In genomic region chr22:37486224-37486845, GRCh38 we compare ENCODE assay signal across 8 cellular contexts. TPM values are rescaled to one million over a fixed set of nuclear protein-coding genes. Genes with fewer than 3 reads are reported as not detected.
A peak's percentile ranks its signal among the peaks of the same experiment; 100 is the strongest.
DNase-seq lines count a peak whose midpoint lies in the region; ATAC-seq, FAIRE-seq and TF ChIP-seq lines count a peak whose summit lies in the region.

TSS of gene MFNG (minus strand) at chr22:37486384. CDS start at chr22:37486177, 207 bp downstream.

- no peaks in the 10 kb centered on the region for H3K79me2 ChIP-seq in HepG2 (ENCODE audit: insufficient read depth, low read length)

- no peak for FAIRE-seq in HepG2 (lab: Jason Lieb, UNC)

- 3% methylated on average over 11 of the region's 24 CpGs for WGBS in HepG2 (ENCODE audit: low lambda C conversion rate)

- intact Hi-C loops in colonic mucosa (cut with DNase I) (no loop called here), HepG2 (cut with micrococcal nuclease; ENCODE audit: unreplicated experiment) (no loop called here)

- peak; percentile 69 for DNase-seq in GDM1 (lab: John Stamatoyannopoulos, UW)
- peak; percentile 98 for DNase-seq in H7
- DNase-seq in NCI-H146 (lab: John Stamatoyannopoulos, UW) = peak; percentile 51
- DNase-seq in activated CD4-positive, alpha-beta T cell treated with anti-CD3 and anti-CD28 coated beads for 4 hours = peak; percentile 71 to 74
- peak; percentile 74 for DNase-seq in colonic mucosa
- DNase-seq in HepG2 (ENCODE audit: low spot score) = peak; percentile 64
- peak; percentile 49 to 59 (median 54) for DNase-seq in stimulated activated CD4-positive, alpha-beta T cell treated with anti-CD3 and anti-CD28 coated beads, TNF-alpha, amount 100 ng/mL, for 1 hour (ENCODE audit: low read depth in 3 of 3, low spot score in 1 of 3)
- DNase-seq in H4 (ENCODE audit: low spot score) = no peak

- TF ChIP-seq CTCF in colonic mucosa (IDR thresholded peaks at IDR 0.05) (no peak), HepG2 (CRISPR knock-in tag; IDR thresholded peaks at IDR 0.05) (peak; percentile 23; the same call in 1 of the 2 replicates)

- peak in 1 of 2 experiments; percentile 53; a peak in 1 of 4 replicates for TF ChIP-seq POLR2A in HepG2 (IDR thresholded peaks at IDR 0.05; ENCODE audit: insufficient read depth in 1 of 2, low read depth in 2 of 2, low read length in 2 of 2)

- H4K20me1 ChIP-seq in HepG2 (ENCODE audit: insufficient read depth, low read length) = no peaks in the 10 kb centered on the region

- TF ChIP-seq RAD21 in HepG2 (CRISPR knock-in tag; IDR thresholded peaks at IDR 0.05) = 0 out of 2 replicates have a peak, but pooled peaks have one; percentile 16

- POLR2A ChIA-PET in HepG2 (lab: Yijun Ruan, JAX) = interaction anchor here (1.1 to 1.8 kb wide), 4 partner anchors 14 to 75 kb away, joined by 3 to 9 read pairs (median 7); no protein-coding TSS in a partner anchor

- H3K4me3 ChIP-seq in H7 (ENCODE audit: insufficient read depth, low read depth, low read length) (peak within 1 kb of the TSS; percentile 11; the same call in 1 of the 2 replicates), colonic mucosa (peak within 1 kb of the TSS; percentile 41), HepG2 (replicated peaks in 1 of 3; ENCODE audit: insufficient read depth in 1 of 3, low read depth in 2 of 3, low read length in 3 of 3) (peak within 1 kb of the TSS in 2 of 3 experiments; percentile 30 to 60; a peak in 4 of 6 replicates)

- CTCF ChIA-PET in HepG2 (lab: Yijun Ruan, JAX; ENCODE audit: low intra/inter-chr PET ratio, low total read pairs) = no interaction called here

- in situ Hi-C loops in HepG2 (cut with HindIII; ENCODE audit: extremely low pct_ligation_motif_present, low pct_unique_long_range_greater_than_20kb) = no loop called here

- peak within 1 kb of the TSS; percentile 71 to 83 for H3K9ac ChIP-seq in colonic mucosa (ENCODE audit: low read depth in 2 of 2, low read length in 2 of 2)
- peak within 1 kb of the TSS; percentile 34 for H3K9ac ChIP-seq in HepG2 (ENCODE audit: insufficient read depth, low read depth, low read length)

- TF ChIP-seq EP300 in HepG2 (IDR thresholded peaks at IDR 0.05; ENCODE audit: low read depth in 2 of 2, low read length in 2 of 2) (peak in 1 of 2 experiments; percentile 13; a peak in 1 of 4 replicates), HepG2 (CRISPR knock-in tag; IDR thresholded peaks at IDR 0.05; ENCODE audit: borderline replicate concordance) (no peak; the same call in 1 of the 2 replicates)

- peak; percentile 63 for ATAC-seq in HepG2

- peaks cover 3% of the 10 kb centered on the region for H3K27me3 ChIP-seq in H7 (ENCODE audit: control insufficient read depth, insufficient read depth, low read length)
- H3K27me3 ChIP-seq in colonic mucosa = no peaks in the 10 kb centered on the region
- H3K27me3 ChIP-seq in HepG2 (ENCODE audit: control insufficient read depth in 1 of 2, insufficient read depth in 2 of 2, low read length in 2 of 2) = peaks cover 0 to 14% of the 10 kb centered on the region in 2 experiments; a peak in 1 of 5 replicates

- H3K27ac ChIP-seq in colonic mucosa (peak within 1 kb of the TSS; percentile 71), HepG2 (ENCODE audit: extremely low read length, insufficient read depth, low read length) (no peak within 1 kb of the TSS)

- no peak within 1 kb of the TSS for H2AFZ ChIP-seq in HepG2 (ENCODE audit: low read length)

- no TSS peak for BruUV-seq in HepG2 (replicated peaks; lab: Mats Ljungman, UMichigan)

- H3K9me3 ChIP-seq in colonic mucosa (no peaks in the 10 kb centered on the region), HepG2 (ENCODE audit: low read length) (no peaks in the 10 kb centered on the region)

- peak within 1 kb of the TSS; percentile 71 for H3K4me2 ChIP-seq in HepG2 (ENCODE audit: low read depth, low read length)

- H3K4me1 ChIP-seq in colonic mucosa (peaks cover 7% of the 10 kb centered on the region), HepG2 (ENCODE audit: insufficient read depth, low read length) (peaks cover 87% of the 10 kb centered on the region)

- H3K36me3 ChIP-seq in H7 (replicated peaks; ENCODE audit: control insufficient read depth, insufficient read depth, low read length) (no peaks in the 10 kb centered on the region), colonic mucosa (no peaks in the 10 kb centered on the region), HepG2 (replicated peaks in 1 of 2; ENCODE audit: control insufficient read depth in 1 of 2, insufficient read depth in 2 of 2, low read length in 2 of 2) (peaks cover 3 to 5% of the 10 kb centered on the region in 2 experiments; a peak in 2 of 5 replicates)

TF ChIP-seq in HepG2, 621 proteins besides CTCF, POLR2A, EP300 and RAD21 (continues in another document):
- peak; percentile 30; the same call in 1 of the 2 replicates for TF ChIP-seq ELF3 (CRISPR knock-in tag; IDR thresholded peaks at IDR 0.05)
- peak; percentile 26; the same call in 1 of the 2 replicates for TF ChIP-seq ZNF121 (CRISPR knock-in tag; IDR thresholded peaks at IDR 0.05)
- TF ChIP-seq DZIP1 (CRISPR knock-in tag; IDR thresholded peaks at IDR 0.05) = peak; percentile 26; the same call in 1 of the 2 replicates
- TF ChIP-seq ZFP36 (IDR thresholded peaks at IDR 0.05; ENCODE audit: borderline replicate concordance, low read depth, low read length, partially characterized antibody) = peak; percentile 97
- 0 out of 2 replicates have a peak, but pooled peaks have one; percentile 9 for TF ChIP-seq NRL (CRISPR knock-in tag; IDR thresholded peaks at IDR 0.05; ENCODE audit: borderline replicate concordance)
- peak; percentile 83 for TF ChIP-seq ZMYM3 (CRISPR knock-in tag; IDR thresholded peaks at IDR 0.05)
- no peak for TF ChIP-seq ZNF766 (CRISPR knock-in tag; IDR thresholded peaks at IDR 0.05; ENCODE audit: borderline replicate concordance)
- 0 out of 2 replicates have a peak, but pooled peaks have one; percentile 22 for TF ChIP-seq ZNF737 (CRISPR knock-in tag; IDR thresholded peaks at IDR 0.05; ENCODE audit: borderline replicate concordance)
- TF ChIP-seq ATF6 (CRISPR knock-in tag; conservative IDR thresholded peaks at IDR 0.05) = no peak

RNA-seq across cellular contexts. Expression of gene MFNG, which starts in this region (rescaled TPM):
- 1.3 and 5.1 TPM in 2 replicates for total RNA-seq in H7 (2014; rRNA removed; shearing (Covaris generic))
- 10 to 100 TPM in 1 of 2 donors, 1 to 10 TPM in 1; 6.5 to 10.7 TPM for total RNA-seq in colonic mucosa
- 1.0 and 1.1 TPM in 2 replicates for total RNA-seq in HepG2 (2016; rRNA removed; fragmentation: Illumina TruSeq; extraction: Trizol)
- 0.35 and 1.1 TPM in 2 replicates for total RNA-seq in HepG2 (2016; cell fraction: cytosol; rRNA removed; fragmentation: Illumina TruSeq; extraction: Trizol; ENCODE audit: low read depth)
- 0.55 and 0.80 TPM in 2 replicates for total RNA-seq in HepG2 (2016; cell fraction: insoluble cytoplasmic fraction; rRNA removed; fragmentation: Illumina TruSeq; extraction: Trizol)
- total RNA-seq in HepG2 (2016; cell fraction: membrane; rRNA removed; fragmentation: Illumina TruSeq; extraction: Trizol) = 1.4 and 1.9 TPM in 2 replicates
- 0.56 and 1.6 TPM in 2 replicates for total RNA-seq in HepG2 (2016; cell fraction: nucleus; rRNA removed; fragmentation: Illumina TruSeq; extraction: Trizol)
- 11.7 and 19.8 TPM in 2 replicates for polyA plus RNA-seq in HepG2 (2011; rRNA removed)
- 15.3 and 15.7 TPM in 2 replicates for polyA plus RNA-seq in HepG2 (2011; cell fraction: cytosol; rRNA removed)
- polyA plus RNA-seq in HepG2 (2011; cell fraction: nucleus; rRNA removed) = 37.0 and 46.6 TPM in 2 replicates
- 14.5 and 20.0 TPM in 2 replicates for polyA plus RNA-seq in HepG2 (2012)
- 0.79 and 0.97 TPM in 2 replicates for polyA plus RNA-seq in HepG2 (2016; cell fraction: cytosol; fragmentation: Illumina TruSeq; extraction: Trizol; ENCODE audit: low read depth)
- polyA plus RNA-seq in HepG2 (2016; cell fraction: insoluble cytoplasmic fraction; fragmentation: Illumina TruSeq; extraction: Trizol; ENCODE audit: low read depth) = 0.81 and 0.93 TPM in 2 replicates
- polyA plus RNA-seq in HepG2 (2016; cell fraction: membrane; fragmentation: Illumina TruSeq; extraction: Trizol; ENCODE audit: low read depth) = 1.1 and 1.3 TPM in 2 replicates
- polyA plus RNA-seq in HepG2 (2016; cell fraction: nucleus; fragmentation: Illumina TruSeq; extraction: Trizol; ENCODE audit: insufficient read depth, low read depth) = 1.3 and 4.5 TPM in 2 replicates
- 0.77 and 12.5 TPM in 2 replicates for polyA minus RNA-seq in HepG2 (2011; rRNA and poly(A)+ RNA removed; ENCODE audit: low replicate concordance)
- polyA minus RNA-seq in HepG2 (2011; cell fraction: cytosol; rRNA and poly(A)+ RNA removed) = 3.2 and 6.1 TPM in 2 replicates
- polyA minus RNA-seq in HepG2 (2011; cell fraction: nucleus; rRNA and poly(A)+ RNA removed) = 6.1 and 9.8 TPM in 2 replicates
- total RNA-seq in H4 (2014; rRNA removed; shearing (Covaris generic)) = 0.08 TPM in 1 of 2 replicates, not detected in the other
